Comparison of ENCODE assay signal across 8 cellular contexts in the genomic region with DNA sequence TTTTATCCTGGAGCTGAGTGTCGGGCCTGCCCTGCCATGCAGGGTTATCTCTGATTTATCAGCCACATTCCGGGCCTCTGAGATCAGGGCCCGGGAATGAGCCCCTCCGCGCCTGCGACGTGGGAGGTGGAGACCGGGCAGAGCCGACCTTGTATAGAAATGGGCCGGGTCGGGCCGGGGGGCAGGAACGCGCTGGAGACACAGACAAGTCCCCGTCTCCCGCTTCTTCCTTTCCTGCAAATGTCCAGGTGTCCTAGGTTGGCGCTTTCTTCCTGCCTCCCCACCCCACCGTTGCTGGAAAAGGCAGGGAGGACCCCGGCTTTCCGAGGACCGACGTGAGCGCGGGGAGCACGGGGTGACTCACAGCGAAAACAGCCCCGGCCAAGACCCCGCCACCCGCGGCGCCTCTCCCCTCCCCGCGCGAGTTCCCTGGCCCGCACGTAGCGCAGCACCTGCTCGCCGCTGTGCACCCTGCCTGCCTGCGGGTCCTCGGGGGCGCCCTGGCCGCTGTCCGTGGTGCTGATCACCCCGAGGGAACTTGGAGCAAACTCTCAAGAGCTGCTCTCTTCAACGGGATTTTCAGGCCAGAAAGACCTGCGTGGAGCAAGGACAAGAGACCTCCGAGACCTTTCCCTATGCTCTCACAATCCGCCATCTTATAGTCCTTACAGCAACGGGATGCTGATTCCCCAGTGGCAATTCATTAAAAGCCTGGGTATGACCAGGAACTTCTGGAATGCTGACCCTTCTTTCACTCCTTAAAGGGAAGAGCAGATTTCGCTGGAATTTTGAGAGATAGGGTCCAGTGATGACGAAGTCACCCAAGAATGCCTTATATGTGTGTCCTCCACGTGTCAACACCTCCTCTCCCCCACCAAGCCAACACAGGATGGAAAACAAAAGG. TPM values are rescaled to one million over a fixed set of nuclear protein-coding genes. Genes with fewer than 3 reads are reported as not detected.
DNase-seq lines count a peak whose midpoint lies in the region; ATAC-seq and TF ChIP-seq lines count a peak whose summit lies in the region.

No MANE protein-coding gene starts in this region.

- peaks cover 0 to 9% (median 0%) of the 10 kb centered on the region in 5 experiments for H3K9me3 Mint-ChIP-seq in brain

- peaks cover 41% of the 10 kb centered on the region for H3K4me1 Mint-ChIP-seq in brain

- H3K36me3 Mint-ChIP-seq in brain: no peaks in the 10 kb centered on the region

- DNase-seq in AG08396 (ENCODE audit: low spot score): peak; percentile 84
- DNase-seq in HPDE6-E6E7 (ENCODE audit: extremely low spot score): peak; percentile 58
- peak; percentile 71 for DNase-seq in UCSD-AML1 (lab: John Stamatoyannopoulos, UW; ENCODE audit: unreplicated experiment)
- DNase-seq in left lobe of liver (ENCODE audit: low spot score): no peak
- peak; percentile 32 for DNase-seq in stimulated activated CD8-positive, alpha-beta memory T cell treated with anti-CD3 and anti-CD28 coated beads, Interleukin-15, amount 100 ng/mL, for 24 hours (ENCODE audit: low read depth)

- TF ChIP-seq CTCF in brain (conservative IDR thresholded peaks at IDR 0.05): peak in 1 of 2 experiments; percentile 44

- ATAC-seq in left lobe of liver: peak; percentile 85
- ATAC-seq in HG03097 (IDR thresholded peaks at IDR 0.05; ENCODE audit: low FRiP score, unreplicated experiment): no peak
- no peak for ATAC-seq in GM18909 (IDR thresholded peaks at IDR 0.05; ENCODE audit: poor library complexity, unreplicated experiment)

- H3K27ac Mint-ChIP-seq in brain: no peak overlapping the region

- peak overlapping the region in 3 of 5 experiments; percentile 10 to 53 (median 45) for H3K4me3 Mint-ChIP-seq in brain

- H3K27me3 Mint-ChIP-seq in brain: peaks cover 58% of the 10 kb centered on the region

RNA-seq across cellular contexts. Expression of a gene that starts 0.5 kb away (rescaled TPM):
- 0.56 TPM for polyA plus RNA-seq in brain (ENCODE audit: insufficient read depth, low read depth, low replicate concordance)
- total RNA-seq in left lobe of liver: not detected

RNA-seq across cellular contexts. Expression of a gene that starts 11.6 kb away (rescaled TPM):
- polyA plus RNA-seq in brain (ENCODE audit: insufficient read depth, low read depth, low replicate concordance): 10.0 TPM
- total RNA-seq in left lobe of liver: not detected

RNA-seq across cellular contexts. Expression of a gene that starts 53.2 kb away (rescaled TPM):
- polyA plus RNA-seq in brain (ENCODE audit: insufficient read depth, low read depth, low replicate concordance): 16.6 TPM
- 10.8 TPM for total RNA-seq in left lobe of liver

RNA-seq across cellular contexts. Expression of a gene that starts 53.5 kb away (rescaled TPM):
- 13.4 TPM for polyA plus RNA-seq in brain (ENCODE audit: insufficient read depth, low read depth, low replicate concordance)
- total RNA-seq in left lobe of liver: 14.9 TPM
